2 cellular contexts compared by ENCODE assay signal in the genomic region with DNA sequence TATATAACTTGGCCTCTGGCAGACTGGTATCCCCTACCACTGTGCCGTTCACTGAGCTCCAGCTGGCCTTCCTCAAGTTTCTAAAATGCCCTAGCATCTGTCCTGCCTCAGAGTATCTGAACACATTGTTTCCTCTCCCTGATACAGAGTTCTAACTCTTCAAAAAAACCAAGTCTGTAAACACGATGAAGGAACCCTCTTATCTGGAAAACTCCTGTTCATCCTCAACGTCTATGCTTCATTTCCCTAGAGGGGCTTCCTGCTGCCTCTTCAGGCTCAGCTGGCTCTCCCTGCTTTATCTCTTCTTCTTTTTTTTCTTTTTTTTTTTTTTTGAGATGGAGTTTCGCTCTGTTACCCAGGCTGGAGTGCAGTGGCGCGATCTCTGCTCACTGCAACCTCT.
A peak's percentile ranks its signal among the peaks of the same experiment; 100 is the strongest.
TF ChIP-seq lines count a peak whose summit lies in the region.

No MANE protein-coding gene starts in this region.

TF ChIP-seq in K562, 482 proteins besides CTCF, POLR2A, EP300 and RAD21:
- TF ChIP-seq GABPB2 (CRISPR knock-in tag; conservative IDR thresholded peaks at IDR 0.05) (no peak), STAT5B (CRISPR knock-in tag; IDR thresholded peaks at IDR 0.05) (no peak), PHB2 (IDR thresholded peaks at IDR 0.05; ENCODE audit: low read depth) (no peak), NUFIP1 (IDR thresholded peaks at IDR 0.05; ENCODE audit: partially characterized antibody) (no peak), CBX2 (IDR thresholded peaks at IDR 0.05; ENCODE audit: insufficient read depth, low read length, poor library complexity, severe bottlenecking) (no peak), SIRT6 (IDR thresholded peaks at IDR 0.05; ENCODE audit: low read depth, low read length) (no peak), DPF2 (IDR thresholded peaks at IDR 0.05) (0 out of 2 replicates have a peak, but pooled peaks have one; percentile 14), MCM5 (IDR thresholded peaks at IDR 0.05; ENCODE audit: low read depth) (no peak), CBFA2T3 (IDR thresholded peaks at IDR 0.05) (peak; percentile 6; the same call in 1 of the 2 replicates), OTX1 (CRISPR knock-in tag; IDR thresholded peaks at IDR 0.05) (no peak), SAP30 (IDR thresholded peaks at IDR 0.05; ENCODE audit: borderline replicate concordance, insufficient read depth, low read depth, low read length, poor library complexity, severe bottlenecking) (no peak), ARNT (IDR thresholded peaks at IDR 0.05) (no peak)
- TF ChIP-seq, protein P1, sequence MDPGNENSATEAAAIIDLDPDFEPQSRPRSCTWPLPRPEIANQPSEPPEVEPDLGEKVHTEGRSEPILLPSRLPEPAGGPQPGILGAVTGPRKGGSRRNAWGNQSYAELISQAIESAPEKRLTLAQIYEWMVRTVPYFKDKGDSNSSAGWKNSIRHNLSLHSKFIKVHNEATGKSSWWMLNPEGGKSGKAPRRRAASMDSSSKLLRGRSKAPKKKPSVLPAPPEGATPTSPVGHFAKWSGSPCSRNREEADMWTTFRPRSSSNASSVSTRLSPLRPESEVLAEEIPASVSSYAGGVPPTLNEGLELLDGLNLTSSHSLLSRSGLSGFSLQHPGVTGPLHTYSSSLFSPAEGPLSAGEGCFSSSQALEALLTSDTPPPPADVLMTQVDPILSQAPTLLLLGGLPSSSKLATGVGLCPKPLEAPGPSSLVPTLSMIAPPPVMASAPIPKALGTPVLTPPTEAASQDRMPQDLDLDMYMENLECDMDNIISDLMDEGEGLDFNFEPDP (CRISPR knock-in tag; IDR thresholded peaks at IDR 0.05) = no peak
- TF ChIP-seq, protein P2, sequence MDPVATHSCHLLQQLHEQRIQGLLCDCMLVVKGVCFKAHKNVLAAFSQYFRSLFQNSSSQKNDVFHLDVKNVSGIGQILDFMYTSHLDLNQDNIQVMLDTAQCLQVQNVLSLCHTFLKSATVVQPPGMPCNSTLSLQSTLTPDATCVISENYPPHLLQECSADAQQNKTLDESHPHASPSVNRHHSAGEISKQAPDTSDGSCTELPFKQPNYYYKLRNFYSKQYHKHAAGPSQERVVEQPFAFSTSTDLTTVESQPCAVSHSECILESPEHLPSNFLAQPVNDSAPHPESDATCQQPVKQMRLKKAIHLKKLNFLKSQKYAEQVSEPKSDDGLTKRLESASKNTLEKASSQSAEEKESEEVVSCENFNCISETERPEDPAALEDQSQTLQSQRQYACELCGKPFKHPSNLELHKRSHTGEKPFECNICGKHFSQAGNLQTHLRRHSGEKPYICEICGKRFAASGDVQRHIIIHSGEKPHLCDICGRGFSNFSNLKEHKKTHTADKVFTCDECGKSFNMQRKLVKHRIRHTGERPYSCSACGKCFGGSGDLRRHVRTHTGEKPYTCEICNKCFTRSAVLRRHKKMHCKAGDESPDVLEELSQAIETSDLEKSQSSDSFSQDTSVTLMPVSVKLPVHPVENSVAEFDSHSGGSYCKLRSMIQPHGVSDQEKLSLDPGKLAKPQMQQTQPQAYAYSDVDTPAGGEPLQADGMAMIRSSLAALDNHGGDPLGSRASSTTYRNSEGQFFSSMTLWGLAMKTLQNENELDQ (CRISPR knock-in tag; IDR thresholded peaks at IDR 0.05; ENCODE audit: borderline replicate concordance) = no peak
- TF ChIP-seq, protein P3, sequence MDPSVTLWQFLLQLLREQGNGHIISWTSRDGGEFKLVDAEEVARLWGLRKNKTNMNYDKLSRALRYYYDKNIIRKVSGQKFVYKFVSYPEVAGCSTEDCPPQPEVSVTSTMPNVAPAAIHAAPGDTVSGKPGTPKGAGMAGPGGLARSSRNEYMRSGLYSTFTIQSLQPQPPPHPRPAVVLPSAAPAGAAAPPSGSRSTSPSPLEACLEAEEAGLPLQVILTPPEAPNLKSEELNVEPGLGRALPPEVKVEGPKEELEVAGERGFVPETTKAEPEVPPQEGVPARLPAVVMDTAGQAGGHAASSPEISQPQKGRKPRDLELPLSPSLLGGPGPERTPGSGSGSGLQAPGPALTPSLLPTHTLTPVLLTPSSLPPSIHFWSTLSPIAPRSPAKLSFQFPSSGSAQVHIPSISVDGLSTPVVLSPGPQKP (CRISPR knock-in tag; IDR thresholded peaks at IDR 0.05) = no peak
TF ChIP-seq in K562: peak in this region for 2.

TF ChIP-seq in HEK293T, 16 proteins besides CTCF, POLR2A, EP300 and RAD21:
- TF ChIP-seq TARDBP (IDR thresholded peaks at IDR 0.05) (no peak), ARNT (IDR thresholded peaks at IDR 0.05) (no peak), BHLHE40 (IDR thresholded peaks at IDR 0.05; ENCODE audit: borderline replicate concordance) (no peak), FOXA1 (IDR thresholded peaks at IDR 0.05) (no peak), SP1 (IDR thresholded peaks at IDR 0.05) (no peak), NFRKB (IDR thresholded peaks at IDR 0.05) (no peak), FOXK2 (IDR thresholded peaks at IDR 0.05) (no peak), LEF1 (IDR thresholded peaks at IDR 0.05; ENCODE audit: borderline replicate concordance) (no peak), CTBP1 (IDR thresholded peaks at IDR 0.05; ENCODE audit: borderline replicate concordance) (no peak), ZNF384 (IDR thresholded peaks at IDR 0.05) (no peak), HDGF (IDR thresholded peaks at IDR 0.05; ENCODE audit: borderline replicate concordance) (no peak), ELF4 (IDR thresholded peaks at IDR 0.05) (no peak), SUZ12 (IDR thresholded peaks at IDR 0.05) (no peak), L3MBTL2 (conservative IDR thresholded peaks at IDR 0.05) (no peak), FOXM1 (IDR thresholded peaks at IDR 0.05; ENCODE audit: borderline replicate concordance) (no peak)
- TF ChIP-seq, protein P4, sequence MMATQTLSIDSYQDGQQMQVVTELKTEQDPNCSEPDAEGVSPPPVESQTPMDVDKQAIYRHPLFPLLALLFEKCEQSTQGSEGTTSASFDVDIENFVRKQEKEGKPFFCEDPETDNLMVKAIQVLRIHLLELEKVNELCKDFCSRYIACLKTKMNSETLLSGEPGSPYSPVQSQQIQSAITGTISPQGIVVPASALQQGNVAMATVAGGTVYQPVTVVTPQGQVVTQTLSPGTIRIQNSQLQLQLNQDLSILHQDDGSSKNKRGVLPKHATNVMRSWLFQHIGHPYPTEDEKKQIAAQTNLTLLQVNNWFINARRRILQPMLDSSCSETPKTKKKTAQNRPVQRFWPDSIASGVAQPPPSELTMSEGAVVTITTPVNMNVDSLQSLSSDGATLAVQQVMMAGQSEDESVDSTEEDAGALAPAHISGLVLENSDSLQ (IDR thresholded peaks at IDR 0.05) = no peak
